10 cellular contexts compared by ENCODE assay signal in genomic region chr17:74860229-74860998, GRCh38.
DNase-seq lines count a peak whose midpoint lies in the region; ATAC-seq lines count a peak whose summit lies in the region.
"Had no signal": no experiment of that assay in that cellular context is flagged by ENCODE, and none has a peak within 500 bp of the region (broad histone marks: within the 10 kb centered on the region; RNA-seq: fewer than 3 reads in every experiment).

No MANE protein-coding gene starts in this region.

- peaks cover 32% of the 10 kb centered on the region for H3K4me1 ChIP-seq in effector memory CD4-positive, alpha-beta T cell (ENCODE audit: control insufficient read depth, insufficient read depth, low read length, poor library complexity, severe bottlenecking)

- no peak overlapping the region for H3K27ac ChIP-seq in effector memory CD4-positive, alpha-beta T cell (ENCODE audit: insufficient read depth, low read length, poor library complexity, severe bottlenecking)
- H3K27ac ChIP-seq: 22Rv1 had no signal

- H3K27me3 ChIP-seq in effector memory CD4-positive, alpha-beta T cell (replicated peaks; ENCODE audit: control insufficient read depth, insufficient read depth, low read length, poor library complexity, severe bottlenecking), result peaks cover 33% of the 10 kb centered on the region

- no peak for ATAC-seq in HG03280 (IDR thresholded peaks at IDR 0.05; ENCODE audit: unreplicated experiment)

- no peaks in the 10 kb centered on the region for H3K36me3 ChIP-seq in effector memory CD4-positive, alpha-beta T cell (ENCODE audit: control insufficient read depth, insufficient read depth, low read length)

- DNase-seq in DMS 273 (lab: John Stamatoyannopoulos, UW; ENCODE audit: unreplicated experiment), result peak; percentile 73
- no peak for DNase-seq in DMS 273 treated with DMSO at 0.1 percent for 48 hours (lab: John Stamatoyannopoulos, UW)
- DNase-seq in NCI-H2171 treated with DMSO at 0.1 percent for 48 hours (lab: John Stamatoyannopoulos, UW), result peak; percentile 46
- no peak for DNase-seq in effector memory CD4-positive, alpha-beta T cell
- peak; percentile 63 for DNase-seq in retina
- no peak for DNase-seq in globus pallidus (ENCODE audit: low spot score)
- no peak for DNase-seq in DMS153 (lab: John Stamatoyannopoulos, UW)
- DNase-seq: activated CD4-positive, alpha-beta T cell treated with anti-CD3 and anti-CD28 coated beads for 1 hour had no signal

- no peaks in the 10 kb centered on the region for H3K9me3 ChIP-seq in effector memory CD4-positive, alpha-beta T cell (ENCODE audit: control insufficient read depth, low read length)

- peak overlapping the region; percentile 37 for H3K4me3 ChIP-seq in effector memory CD4-positive, alpha-beta T cell (ENCODE audit: insufficient read depth, low read depth, low read length, poor library complexity, severe bottlenecking)

Comparison
In these comparisons a context has a peak if more than half of its experiments do, and no peak if none do; other contexts are left out.
1. DNase-seq: peak in DMS 273 (single experiment), NCI-H2171 treated with DMSO at 0.1 percent for 48 hours (single experiment) and retina (single experiment); none in DMS 273 treated with DMSO at 0.1 percent for 48 hours (single experiment), effector memory CD4-positive, alpha-beta T cell (0 of 3), globus pallidus (single experiment) and DMS153 (single experiment).